Comparison of ENCODE assay signal across 2 cellular contexts in the genomic region with DNA sequence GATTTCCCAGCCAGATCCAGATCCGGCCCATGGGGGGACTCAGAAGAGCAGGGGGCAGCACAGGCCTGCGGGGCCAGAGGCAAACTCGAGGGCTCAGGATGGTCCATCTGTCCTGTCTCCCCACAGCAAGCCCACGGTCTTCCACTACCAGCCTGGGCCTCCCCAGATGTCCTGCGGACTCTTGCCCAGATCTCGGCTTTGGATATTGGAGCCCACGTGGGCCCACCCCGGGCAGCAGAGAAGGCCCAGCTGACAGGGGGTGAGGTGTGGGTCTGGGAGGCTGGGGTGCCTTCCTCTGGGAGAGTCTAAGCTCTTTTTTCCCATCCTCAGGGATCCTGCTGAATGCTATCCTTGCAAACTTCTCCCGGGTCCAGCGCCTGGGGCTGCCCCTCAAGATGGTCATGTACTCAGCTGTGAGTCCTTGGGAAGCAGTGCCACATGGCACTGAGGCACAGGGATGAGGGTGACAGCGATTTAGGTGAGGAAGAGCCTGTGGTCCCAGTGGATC.
TF ChIP-seq lines count a peak whose summit lies in the region.

No MANE protein-coding gene starts in this region.

TF ChIP-seq in HepG2, 621 proteins besides CTCF, POLR2A, EP300 and RAD21 (continues in another document):
- TF ChIP-seq NFRKB (IDR thresholded peaks at IDR 0.05) (no peak), RNF2 (conservative IDR thresholded peaks at IDR 0.05; ENCODE audit: low read depth) (no peak), RBM22 (optimal IDR thresholded peaks at IDR 0.05; ENCODE audit: low read length) (peak; percentile 92), ZNF562 (CRISPR knock-in tag; IDR thresholded peaks at IDR 0.05; ENCODE audit: borderline replicate concordance) (no peak), TARDBP (CRISPR knock-in tag; IDR thresholded peaks at IDR 0.05) (no peak), SRSF1 (optimal IDR thresholded peaks at IDR 0.05; ENCODE audit: low read depth, low read length) (peak; percentile 62), BRD4 (CRISPR knock-in tag; IDR thresholded peaks at IDR 0.05) (no peak), ATM (IDR thresholded peaks at IDR 0.05; ENCODE audit: borderline replicate concordance) (no peak), ZFP37 (CRISPR knock-in tag; IDR thresholded peaks at IDR 0.05; ENCODE audit: borderline replicate concordance) (no peak), RARA (CRISPR knock-in tag; IDR thresholded peaks at IDR 0.05) (no peak), KLF13 (CRISPR knock-in tag; IDR thresholded peaks at IDR 0.05) (no peak), PAF1 (CRISPR knock-in tag; IDR thresholded peaks at IDR 0.05) (peak; percentile 81; the same call in 1 of the 2 replicates), TRIM24 (CRISPR knock-in tag; IDR thresholded peaks at IDR 0.05) (no peak), MAZ (IDR thresholded peaks at IDR 0.05; ENCODE audit: borderline replicate concordance, low read depth, low read length) (no peak), MAZ (CRISPR knock-in tag; IDR thresholded peaks at IDR 0.05; ENCODE audit: low read depth) (no peak), SALL1 (CRISPR knock-in tag; IDR thresholded peaks at IDR 0.05) (no peak), AGO1 (IDR thresholded peaks at IDR 0.05; ENCODE audit: low read depth, low read length, poor library complexity, severe bottlenecking) (peak; percentile 96), POLR2G (IDR thresholded peaks at IDR 0.05; ENCODE audit: low read depth, low read length) (peak; percentile 5; the same call in 1 of the 2 replicates), GTF3A (CRISPR knock-in tag; conservative IDR thresholded peaks at IDR 0.05) (no peak), ZNF672 (CRISPR knock-in tag; IDR thresholded peaks at IDR 0.05) (no peak), ZBTB20 (CRISPR knock-in tag; IDR thresholded peaks at IDR 0.05; ENCODE audit: borderline replicate concordance, low read depth) (no peak), ZSCAN12 (CRISPR knock-in tag; IDR thresholded peaks at IDR 0.05) (no peak), HNF4A (CRISPR knock-in tag; IDR thresholded peaks at IDR 0.05) (no peak)
- TF ChIP-seq, protein P1, sequence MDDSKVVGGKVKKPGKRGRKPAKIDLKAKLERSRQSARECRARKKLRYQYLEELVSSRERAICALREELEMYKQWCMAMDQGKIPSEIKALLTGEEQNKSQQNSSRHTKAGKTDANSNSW (CRISPR knock-in tag; IDR thresholded peaks at IDR 0.05; ENCODE audit: borderline replicate concordance), result no peak
- TF ChIP-seq, protein P2, sequence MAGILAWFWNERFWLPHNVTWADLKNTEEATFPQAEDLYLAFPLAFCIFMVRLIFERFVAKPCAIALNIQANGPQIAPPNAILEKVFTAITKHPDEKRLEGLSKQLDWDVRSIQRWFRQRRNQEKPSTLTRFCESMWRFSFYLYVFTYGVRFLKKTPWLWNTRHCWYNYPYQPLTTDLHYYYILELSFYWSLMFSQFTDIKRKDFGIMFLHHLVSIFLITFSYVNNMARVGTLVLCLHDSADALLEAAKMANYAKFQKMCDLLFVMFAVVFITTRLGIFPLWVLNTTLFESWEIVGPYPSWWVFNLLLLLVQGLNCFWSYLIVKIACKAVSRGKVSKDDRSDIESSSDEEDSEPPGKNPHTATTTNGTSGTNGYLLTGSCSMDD (CRISPR knock-in tag; IDR thresholded peaks at IDR 0.05), result no peak
- TF ChIP-seq, protein P3, sequence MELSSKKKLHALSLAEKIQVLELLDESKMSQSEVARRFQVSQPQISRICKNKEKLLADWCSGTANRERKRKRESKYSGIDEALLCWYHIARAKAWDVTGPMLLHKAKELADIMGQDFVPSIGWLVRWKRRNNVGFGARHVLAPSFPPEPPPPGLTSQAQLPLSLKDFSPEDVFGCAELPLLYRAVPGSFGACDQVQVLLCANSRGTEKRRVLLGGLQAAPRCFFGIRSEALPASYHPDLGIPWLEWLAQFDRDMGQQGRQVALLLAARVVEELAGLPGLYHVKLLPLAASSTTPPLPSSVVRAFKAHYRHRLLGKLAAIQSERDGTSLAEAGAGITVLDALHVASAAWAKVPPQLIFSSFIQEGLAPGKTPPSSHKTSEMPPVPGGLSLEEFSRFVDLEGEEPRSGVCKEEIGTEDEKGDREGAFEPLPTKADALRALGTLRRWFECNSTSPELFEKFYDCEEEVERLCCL (CRISPR knock-in tag; IDR thresholded peaks at IDR 0.05; ENCODE audit: borderline replicate concordance), result no peak
- TF ChIP-seq, protein P4, sequence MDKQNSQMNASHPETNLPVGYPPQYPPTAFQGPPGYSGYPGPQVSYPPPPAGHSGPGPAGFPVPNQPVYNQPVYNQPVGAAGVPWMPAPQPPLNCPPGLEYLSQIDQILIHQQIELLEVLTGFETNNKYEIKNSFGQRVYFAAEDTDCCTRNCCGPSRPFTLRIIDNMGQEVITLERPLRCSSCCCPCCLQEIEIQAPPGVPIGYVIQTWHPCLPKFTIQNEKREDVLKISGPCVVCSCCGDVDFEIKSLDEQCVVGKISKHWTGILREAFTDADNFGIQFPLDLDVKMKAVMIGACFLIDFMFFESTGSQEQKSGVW (CRISPR knock-in tag; IDR thresholded peaks at IDR 0.05; ENCODE audit: borderline replicate concordance), result no peak

TF ChIP-seq in SK-N-SH treated with all-trans-retinoic acid at 6 μM for 48 hours, 23 proteins besides CTCF, POLR2A, EP300 and RAD21:
- TF ChIP-seq SNAI2 (CRISPR knock-in tag; IDR thresholded peaks at IDR 0.05), result no peak
- no peak for TF ChIP-seq ZFP30 (CRISPR knock-in tag; IDR thresholded peaks at IDR 0.05)
- TF ChIP-seq ESRRG (CRISPR knock-in tag; IDR thresholded peaks at IDR 0.05), result no peak
- TF ChIP-seq TOX (CRISPR knock-in tag; IDR thresholded peaks at IDR 0.05; ENCODE audit: borderline replicate concordance), result no peak
- TF ChIP-seq ZNF70 (CRISPR knock-in tag; IDR thresholded peaks at IDR 0.05), result no peak
- no peak for TF ChIP-seq PPARA (CRISPR knock-in tag; IDR thresholded peaks at IDR 0.05; ENCODE audit: borderline replicate concordance)
- TF ChIP-seq CSDC2 (CRISPR knock-in tag; IDR thresholded peaks at IDR 0.05), result no peak
- TF ChIP-seq, protein P5, sequence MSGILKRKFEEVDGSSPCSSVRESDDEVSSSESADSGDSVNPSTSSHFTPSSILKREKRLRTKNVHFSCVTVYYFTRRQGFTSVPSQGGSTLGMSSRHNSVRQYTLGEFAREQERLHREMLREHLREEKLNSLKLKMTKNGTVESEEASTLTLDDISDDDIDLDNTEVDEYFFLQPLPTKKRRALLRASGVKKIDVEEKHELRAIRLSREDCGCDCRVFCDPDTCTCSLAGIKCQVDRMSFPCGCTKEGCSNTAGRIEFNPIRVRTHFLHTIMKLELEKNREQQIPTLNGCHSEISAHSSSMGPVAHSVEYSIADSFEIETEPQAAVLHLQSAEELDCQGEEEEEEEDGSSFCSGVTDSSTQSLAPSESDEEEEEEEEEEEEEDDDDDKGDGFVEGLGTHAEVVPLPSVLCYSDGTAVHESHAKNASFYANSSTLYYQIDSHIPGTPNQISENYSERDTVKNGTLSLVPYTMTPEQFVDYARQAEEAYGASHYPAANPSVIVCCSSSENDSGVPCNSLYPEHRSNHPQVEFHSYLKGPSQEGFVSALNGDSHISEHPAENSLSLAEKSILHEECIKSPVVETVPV (CRISPR knock-in tag; IDR thresholded peaks at IDR 0.05), result no peak
- TF ChIP-seq ZC3H10 (CRISPR knock-in tag; IDR thresholded peaks at IDR 0.05), result no peak
- TF ChIP-seq ZNF565 (CRISPR knock-in tag; conservative IDR thresholded peaks at IDR 0.05; ENCODE audit: low read depth), result no peak
- TF ChIP-seq, protein P6, sequence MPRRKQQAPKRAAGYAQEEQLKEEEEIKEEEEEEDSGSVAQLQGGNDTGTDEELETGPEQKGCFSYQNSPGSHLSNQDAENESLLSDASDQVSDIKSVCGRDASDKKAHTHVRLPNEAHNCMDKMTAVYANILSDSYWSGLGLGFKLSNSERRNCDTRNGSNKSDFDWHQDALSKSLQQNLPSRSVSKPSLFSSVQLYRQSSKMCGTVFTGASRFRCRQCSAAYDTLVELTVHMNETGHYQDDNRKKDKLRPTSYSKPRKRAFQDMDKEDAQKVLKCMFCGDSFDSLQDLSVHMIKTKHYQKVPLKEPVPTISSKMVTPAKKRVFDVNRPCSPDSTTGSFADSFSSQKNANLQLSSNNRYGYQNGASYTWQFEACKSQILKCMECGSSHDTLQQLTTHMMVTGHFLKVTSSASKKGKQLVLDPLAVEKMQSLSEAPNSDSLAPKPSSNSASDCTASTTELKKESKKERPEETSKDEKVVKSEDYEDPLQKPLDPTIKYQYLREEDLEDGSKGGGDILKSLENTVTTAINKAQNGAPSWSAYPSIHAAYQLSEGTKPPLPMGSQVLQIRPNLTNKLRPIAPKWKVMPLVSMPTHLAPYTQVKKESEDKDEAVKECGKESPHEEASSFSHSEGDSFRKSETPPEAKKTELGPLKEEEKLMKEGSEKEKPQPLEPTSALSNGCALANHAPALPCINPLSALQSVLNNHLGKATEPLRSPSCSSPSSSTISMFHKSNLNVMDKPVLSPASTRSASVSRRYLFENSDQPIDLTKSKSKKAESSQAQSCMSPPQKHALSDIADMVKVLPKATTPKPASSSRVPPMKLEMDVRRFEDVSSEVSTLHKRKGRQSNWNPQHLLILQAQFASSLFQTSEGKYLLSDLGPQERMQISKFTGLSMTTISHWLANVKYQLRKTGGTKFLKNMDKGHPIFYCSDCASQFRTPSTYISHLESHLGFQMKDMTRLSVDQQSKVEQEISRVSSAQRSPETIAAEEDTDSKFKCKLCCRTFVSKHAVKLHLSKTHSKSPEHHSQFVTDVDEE (CRISPR knock-in tag; IDR thresholded peaks at IDR 0.05), result no peak
- no peak for TF ChIP-seq OSR1 (CRISPR knock-in tag; IDR thresholded peaks at IDR 0.05)
- TF ChIP-seq ZNF8 (CRISPR knock-in tag; IDR thresholded peaks at IDR 0.05), result no peak
